Comparison of ENCODE assay signal across 12 cellular contexts in genomic region chr5:7395432-7396168, GRCh38. TPM values are rescaled to one million over a fixed set of nuclear protein-coding genes. Genes with fewer than 3 reads are reported as not detected.
A peak's percentile ranks its signal among the peaks of the same experiment; 100 is the strongest.
DNase-seq lines count a peak whose midpoint lies in the region; ATAC-seq and TF ChIP-seq lines count a peak whose summit lies in the region.
"Had no signal": no experiment of that assay in that cellular context is flagged by ENCODE, and none has a peak within 500 bp of the region (broad histone marks: within the 10 kb centered on the region; RNA-seq: fewer than 3 reads in every experiment).

Gene ADCY2 (plus strand): TSS chr5:7396138. CDS start chr5:7396297, 159 bp downstream.

- ATAC-seq in left cardiac atrium (peak; percentile 22 to 33), omental fat pad (ENCODE audit: low FRiP score) (peak; percentile 28), HG03196 (IDR thresholded peaks at IDR 0.05; ENCODE audit: unreplicated experiment) (no peak), GM21381 (IDR thresholded peaks at IDR 0.05; ENCODE audit: unreplicated experiment) (no peak)

- H3K9me3 ChIP-seq in SJSA1 (replicated peaks), result no peaks in the 10 kb centered on the region; the same call in 1 of the 2 replicates

- no peak for TF ChIP-seq CTCF in omental fat pad (IDR thresholded peaks at IDR 0.05)

- peaks cover 10% of the 10 kb centered on the region for H3K4me1 ChIP-seq in SJSA1 (replicated peaks)

- H3K36me3 ChIP-seq in SJSA1, result no peaks in the 10 kb centered on the region

- no peak within 1 kb of the TSS for H3K27ac ChIP-seq in SJSA1
- H3K27ac ChIP-seq: C4-2B, RWPE1 had no signal

- intact Hi-C loops in left cardiac atrium (cut with DNase I), result no loop called here

- peak; percentile 31 for DNase-seq in 8988T
- no peak for DNase-seq in SJSA1 (ENCODE audit: low read depth in 1 of 2, low spot score in 2 of 2)
- DNase-seq in left cardiac atrium, result no peak
- no peak for DNase-seq in omental fat pad (ENCODE audit: low spot score)
- DNase-seq in glomerular visceral epithelial cell (ENCODE audit: extremely low spot score), result no peak
- DNase-seq in activated CD4-positive, alpha-beta T cell treated with anti-CD3 and anti-CD28 coated beads, Interleukin-2, amount 50 U/mL, for 1 hour, result no peak
- DNase-seq: HCEC 1CT had no signal

- peak within 1 kb of the TSS; percentile 39 for H3K4me3 ChIP-seq in SJSA1

- H3K27me3 ChIP-seq in SJSA1 (replicated peaks), result peaks cover 37% of the 10 kb centered on the region

RNA-seq across cellular contexts. Expression of gene ADCY2, which starts in this region (rescaled TPM):
- total RNA-seq in SJSA1 (2014; rRNA removed; shearing (Covaris generic)), result 0.21 TPM in 1 of 2 replicates, not detected in the other
- total RNA-seq in left cardiac atrium, result 1 to 10 TPM in 1 of 2 donors, under 1 TPM in 1; 0.35 to 1.1 TPM
- total RNA-seq in omental fat pad, result 1 to 10 TPM; 1.1 to 2.4 (median 1.7) TPM
- total RNA-seq: LHCN-M2 had no signal

Comparison
In these comparisons a context has a peak if more than half of its experiments do, and no peak if none do; other contexts are left out.
1. ATAC-seq: peak in left cardiac atrium (2 of 2) and omental fat pad (single experiment); none in HG03196 (single experiment) and GM21381 (single experiment).